12 cellular contexts compared by ENCODE assay signal in the genomic region with DNA sequence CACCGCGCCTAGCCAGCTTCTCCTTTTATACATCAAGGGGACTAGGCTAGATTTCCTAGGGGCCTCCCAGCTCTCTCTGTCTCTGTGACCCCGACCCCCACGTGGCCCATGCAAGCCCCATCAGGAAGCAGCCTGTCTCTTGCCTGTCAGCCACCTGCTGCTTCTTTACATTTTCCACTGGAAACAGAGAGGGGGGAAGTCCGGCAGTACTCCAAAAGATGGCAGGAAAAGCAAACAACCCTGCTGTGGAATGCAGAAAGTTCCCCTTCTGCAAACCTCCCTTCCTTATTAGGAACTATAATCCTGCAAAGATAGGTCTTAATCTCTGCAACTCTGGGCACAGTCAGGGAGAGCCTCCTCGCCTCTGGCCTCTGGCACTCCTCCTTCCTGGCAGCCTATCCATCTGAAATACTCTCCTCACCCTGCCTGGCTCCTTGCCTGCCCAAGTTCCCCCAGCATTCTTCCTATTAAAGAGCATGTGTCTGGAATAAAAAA. TPM values are rescaled to one million over a fixed set of nuclear protein-coding genes. Genes with fewer than 3 reads are reported as not detected.
DNase-seq lines count a peak whose midpoint lies in the region; ATAC-seq and TF ChIP-seq lines count a peak whose summit lies in the region.
"Had no signal": no experiment of that assay in that cellular context is flagged by ENCODE, and none has a peak within 500 bp of the region (broad histone marks: within the 10 kb centered on the region; RNA-seq: fewer than 3 reads in every experiment).

No MANE protein-coding gene starts in this region.

- no peak for DNase-seq in HFFc6
- peak; percentile 73 for DNase-seq in adipocyte (ENCODE audit: low read depth)
- DNase-seq in hepatic stellate cell (ENCODE audit: low spot score): peak; percentile 61
- DNase-seq in stimulated activated naive B cell treated with anti-CD40 and anti-IgM and Interleukin-4, amounts not matched to agents 10 μg/mL and 1 μg/mL and 100 μg/mL, for 72 hours: no peak
- no peak for DNase-seq in 8988T
- no peak for DNase-seq in C1 segment of cervical spinal cord (lab: John Stamatoyannopoulos, UW)
- no peak for DNase-seq in NCI-H774 (lab: John Stamatoyannopoulos, UW)
- DNase-seq: activated CD4-positive, alpha-beta T cell treated with anti-CD3 and anti-CD28 coated beads, Interleukin-2, amount 50 U/mL, for 4 hours; foreskin melanocyte; mucosa of descending colon; NCI-H2081 had no signal

- H3K27me3 ChIP-seq in adipocyte (replicated peaks; ENCODE audit: control insufficient read depth, insufficient read depth, low read length): no peaks in the 10 kb centered on the region

- H3K9me3 Mint-ChIP-seq in HFFc6: no peaks in the 10 kb centered on the region; the same call in 1 of the 2 replicates
- H3K9me3 Mint-ChIP-seq in stimulated activated naive B cell treated with anti-CD40 and anti-IgM and Interleukin-4, amounts not matched to agents 10 μg/mL and 1 μg/mL and 100 μg/mL, for 72 hours: no peaks in the 10 kb centered on the region

- H3K4me3 ChIP-seq in adipocyte (ENCODE audit: low read length): no peak overlapping the region
- H3K4me3 ChIP-seq: mucosa of descending colon had no signal

- H3K36me3 Mint-ChIP-seq in HFFc6 (ENCODE audit: low read depth): peaks cover 60% of the 10 kb centered on the region
- peaks cover 19 to 34% of the 10 kb centered on the region in 2 donors for H3K36me3 Mint-ChIP-seq in stimulated activated naive B cell treated with anti-CD40 and anti-IgM and Interleukin-4, amounts not matched to agents 10 μg/mL and 1 μg/mL and 100 μg/mL, for 72 hours

- H3K9ac ChIP-seq in adipocyte (ENCODE audit: low read length): peak overlapping the region; percentile 81

- no peak for TF ChIP-seq CTCF in HFFc6 (IDR thresholded peaks at IDR 0.05)

- H3K27me3 Mint-ChIP-seq in HFFc6 (ENCODE audit: insufficient read depth): peaks cover 31% of the 10 kb centered on the region
- H3K27me3 Mint-ChIP-seq in stimulated activated naive B cell treated with anti-CD40 and anti-IgM and Interleukin-4, amounts not matched to agents 10 μg/mL and 1 μg/mL and 100 μg/mL, for 72 hours: no peaks in the 10 kb centered on the region

- no peaks in the 10 kb centered on the region for H3K9me3 ChIP-seq in adipocyte (ENCODE audit: control insufficient read depth, low read length)
- H3K9me3 ChIP-seq: mucosa of descending colon had no signal

- H3K36me3 ChIP-seq in adipocyte (ENCODE audit: control insufficient read depth, insufficient read depth, low read length, severe bottlenecking): peaks cover 37% of the 10 kb centered on the region

- ATAC-seq in stimulated activated naive B cell treated with anti-CD40 and anti-IgM and Interleukin-4, amounts not matched to agents 10 μg/mL and 1 μg/mL and 100 μg/mL, for 72 hours (replicated peaks): no peak
- ATAC-seq in GM19455 (IDR thresholded peaks at IDR 0.05; ENCODE audit: unreplicated experiment): no peak
- ATAC-seq: mucosa of descending colon had no signal

- peaks cover 40% of the 10 kb centered on the region for H3K4me1 Mint-ChIP-seq in HFFc6 (ENCODE audit: low read depth)
- peaks cover 3 to 6% of the 10 kb centered on the region in 2 donors for H3K4me1 Mint-ChIP-seq in stimulated activated naive B cell treated with anti-CD40 and anti-IgM and Interleukin-4, amounts not matched to agents 10 μg/mL and 1 μg/mL and 100 μg/mL, for 72 hours

- H3K4me3 Mint-ChIP-seq in HFFc6: peak overlapping the region; percentile 55; the same call in 1 of the 2 replicates
- H3K4me3 Mint-ChIP-seq in stimulated activated naive B cell treated with anti-CD40 and anti-IgM and Interleukin-4, amounts not matched to agents 10 μg/mL and 1 μg/mL and 100 μg/mL, for 72 hours: no peak overlapping the region

- peaks cover 54% of the 10 kb centered on the region for H3K4me1 ChIP-seq in adipocyte (ENCODE audit: control insufficient read depth, insufficient read depth, low read length)

- H3K27ac Mint-ChIP-seq in HFFc6: peak overlapping the region; percentile 47
- H3K27ac Mint-ChIP-seq in stimulated activated naive B cell treated with anti-CD40 and anti-IgM and Interleukin-4, amounts not matched to agents 10 μg/mL and 1 μg/mL and 100 μg/mL, for 72 hours: peak overlapping the region; percentile 51

RNA-seq across cellular contexts. Expression of a gene that starts 47.4 kb away (rescaled TPM):
- 10 to 100 TPM; 56.6 to 85.7 (median 75.7) TPM for total RNA-seq in HFFc6 (2021; fragmentation: NEBNext Ultra II Directional; extraction: Animal tissue kit (Norgen Biotek cat#: 25700))

Comparison
In these comparisons a context has a peak if more than half of its experiments do, and no peak if none do; other contexts are left out.
1. DNase-seq: peak in adipocyte (single experiment) and hepatic stellate cell (single experiment); none in HFFc6 (single experiment), stimulated activated naive B cell treated with anti-CD40 and anti-IgM and Interleukin-4, amounts not matched to agents 10 μg/mL and 1 μg/mL and 100 μg/mL, for 72 hours (single experiment), 8988T (single experiment), C1 segment of cervical spinal cord (0 of 14) and NCI-H774 (single experiment).